16 cellular contexts compared by ENCODE assay signal in the genomic region with DNA sequence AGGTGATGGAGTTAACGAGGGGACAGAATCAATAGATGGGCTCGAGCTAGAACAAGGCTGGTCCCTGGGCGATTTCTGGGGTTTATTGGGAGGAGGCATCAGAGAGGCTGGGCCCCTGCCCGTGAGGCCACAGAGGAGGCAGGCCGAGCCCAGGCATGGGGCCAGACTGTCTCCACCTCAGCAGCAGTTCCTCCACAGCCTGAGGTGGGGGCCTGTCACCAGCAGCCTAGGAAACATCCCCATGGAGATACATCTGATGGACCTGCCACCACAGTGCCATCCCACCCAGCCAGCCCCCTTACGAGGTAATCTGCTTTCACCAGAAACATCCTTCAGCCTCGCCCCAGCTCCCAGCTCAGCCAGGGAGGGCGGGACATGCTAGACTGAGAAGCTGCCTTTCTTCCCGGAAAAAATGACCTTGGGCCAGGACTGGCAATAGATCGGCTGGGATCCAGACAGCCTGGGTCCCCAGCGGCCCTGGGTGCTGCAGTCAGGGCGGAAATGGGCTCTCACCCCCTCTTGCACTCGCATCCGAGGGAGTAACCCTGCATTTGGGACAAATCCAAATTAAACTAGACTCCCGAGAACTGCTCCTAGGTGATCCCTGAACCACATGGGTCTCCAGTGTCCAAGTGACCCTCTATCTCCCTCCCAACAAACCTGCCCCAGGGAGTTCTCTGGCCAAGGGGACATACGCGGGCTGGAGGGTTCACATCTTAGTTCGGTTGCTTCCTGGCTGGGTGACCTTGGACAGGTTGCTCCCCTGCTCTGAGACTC. TPM values are rescaled to one million over a fixed set of nuclear protein-coding genes. Genes with fewer than 3 reads are reported as not detected.
DNase-seq lines count a peak whose midpoint lies in the region; ATAC-seq, FAIRE-seq and TF ChIP-seq lines count a peak whose summit lies in the region.
"Had no signal": no experiment of that assay in that cellular context is flagged by ENCODE, and none has a peak within 500 bp of the region (broad histone marks: within the 10 kb centered on the region; RNA-seq: fewer than 3 reads in every experiment).

No MANE protein-coding gene starts in this region.

- H3K4me3 ChIP-seq in H1 (ENCODE audit: extremely low read depth in 1 of 4, insufficient read depth in 2 of 4, low read depth in 3 of 4, low read length in 4 of 4): no peak overlapping the region
- H3K4me3 ChIP-seq in osteoblast (ENCODE audit: insufficient read depth, low read length): no peak overlapping the region
- no peak overlapping the region for H3K4me3 ChIP-seq in lower lobe of right lung
- H3K4me3 ChIP-seq: BLaER1 treated with 17β-estradiol and CSF1 and Interleukin-3, amounts not matched to agents 10 nM and 100 nM; GM23338 had no signal

- no peak overlapping the region for H4K8ac ChIP-seq in H1 (ENCODE audit: extremely low read depth, insufficient read depth, low read length)

- H2BK120ac ChIP-seq in H1 (replicated peaks; ENCODE audit: low read depth, low read length): no peak overlapping the region

- H3K4ac ChIP-seq in H1 (replicated peaks; ENCODE audit: insufficient read length, low read depth, low read length): no peak overlapping the region

- no peak overlapping the region; the same call in 1 of the 2 replicates for H2AK5ac ChIP-seq in H1 (ENCODE audit: low read depth, low read length)

- H3K18ac ChIP-seq in H1 (ENCODE audit: extremely low read depth, low read length): no peak overlapping the region

- H2AFZ ChIP-seq in H1 (ENCODE audit: low read length): no peak overlapping the region
- no peak overlapping the region for H2AFZ ChIP-seq in osteoblast (ENCODE audit: low read length)

- H3K79me2 ChIP-seq in H1 (ENCODE audit: control insufficient read depth in 1 of 2, insufficient read depth in 2 of 2, low read length in 2 of 2) (no peaks in the 10 kb centered on the region), osteoblast (ENCODE audit: insufficient read depth, low read length) (no peaks in the 10 kb centered on the region)

- H3K4me1 ChIP-seq in H1 (replicated peaks in 1 of 4; ENCODE audit: control insufficient read depth in 3 of 4, insufficient read depth in 4 of 4, low read length in 3 of 4) (peaks cover 0 to 36% (median 19%) of the 10 kb centered on the region in 4 experiments; a peak in 6 of 7 replicates), osteoblast (ENCODE audit: insufficient read depth, low read length) (no peaks in the 10 kb centered on the region), lower lobe of right lung (no peaks in the 10 kb centered on the region)

- H2BK5ac ChIP-seq in H1 (ENCODE audit: low read depth, low read length): no peak overlapping the region

- POLR2A ChIA-PET in H1 (lab: Charles Lee; ENCODE audit: partially characterized antibody): no interaction called here

- peak overlapping the region; percentile 65; the same call in 1 of the 2 replicates for H2BK15ac ChIP-seq in H1 (ENCODE audit: low read length)

- H4K20me1 ChIP-seq in H1 (replicated peaks in 1 of 2; ENCODE audit: control insufficient read depth in 1 of 2, insufficient read depth in 2 of 2, low read length in 2 of 2) (no peaks in the 10 kb centered on the region), osteoblast (ENCODE audit: insufficient read depth, low read length) (peaks cover 2% of the 10 kb centered on the region)

- no peak overlapping the region for H3K56ac ChIP-seq in H1 (replicated peaks; ENCODE audit: insufficient read length, low read depth, low read length)

- peak overlapping the region; percentile 94; the same call in 1 of the 2 replicates for H2BK12ac ChIP-seq in H1 (ENCODE audit: low read depth, low read length)

- CTCF ChIA-PET in H1 (lab: Charles Lee; ENCODE audit: partially characterized antibody): interaction anchor here (0.5 to 6.5 kb wide), 3 partner anchors 62 to 549 kb away, joined by 3 to 39 read pairs (median 3); a partner anchor contains a TSS

- 86% methylated on average over 18 of the region's 18 CpGs; no CpG with 5 or more reads in 1 of the 2 experiments for WGBS in H1 (ENCODE audit: extremely low coverage in 1 of 2, insufficient coverage in 1 of 2, insufficient read length in 1 of 2, insufficient replicate concordance in 2 of 2, low coverage in 1 of 2, low lambda C conversion rate in 2 of 2, missing lambda C conversion rate in 1 of 2), 2 experiments

- H3K23ac ChIP-seq in H1 (ENCODE audit: insufficient read length): no peak overlapping the region

- peaks cover 3% of the 10 kb centered on the region; the same call in 1 of the 2 replicates for H3K23me2 ChIP-seq in H1 (ENCODE audit: low read depth, low read length)

- TF ChIP-seq RAD21 in H1 (IDR thresholded peaks at IDR 0.05 in 1 of 2, conservative IDR thresholded peaks at IDR 0.05 in 1 of 2; ENCODE audit: low read depth in 2 of 2, low read length in 2 of 2): no peak

- DNase-seq in Right ventricle myocardium inferior (ENCODE audit: missing footprints): peak; percentile 57
- no peak for DNase-seq in Right ventricle myocardium superior
- no peak for DNase-seq in H1 (ENCODE audit: low read depth in 1 of 2, low spot score in 2 of 2)
- peak; percentile 88 for DNase-seq in osteoblast (ENCODE audit: insufficient read length, low spot score, missing footprints)
- no peak for DNase-seq in substantia nigra (lab: John Stamatoyannopoulos, UW)
- DNase-seq in lower lobe of right lung: no peak
- DNase-seq: 8988T; AML-193; CD4-positive, CD25-positive, alpha-beta regulatory T cell; DMS53; GF-D8; H9 had no signal

- no peak for FAIRE-seq in H1 (lab: Jason Lieb, UNC)

- TF ChIP-seq CTCF in H1 (IDR thresholded peaks at IDR 0.05; ENCODE audit: control extremely low read depth in 1 of 3, insufficient read depth in 1 of 3, low read depth in 1 of 3, low read length in 3 of 3) (no peak), osteoblast (IDR thresholded peaks at IDR 0.05; ENCODE audit: extremely low read depth, low read depth, low read length) (no peak), lower lobe of right lung (IDR thresholded peaks at IDR 0.05) (no peak)

- H4K91ac ChIP-seq in H1 (replicated peaks; ENCODE audit: insufficient read length, low read length): no peak overlapping the region

- no peak overlapping the region for H4K5ac ChIP-seq in H1 (ENCODE audit: insufficient read length, low read depth, low read length)

- ATAC-seq in Right ventricle myocardium inferior: no peak
- no peak for ATAC-seq in Right ventricle myocardium superior (ENCODE audit: poor library complexity)
- ATAC-seq in GM21447 (IDR thresholded peaks at IDR 0.05; ENCODE audit: unreplicated experiment): no peak
- ATAC-seq in lower lobe of right lung: no peak
- ATAC-seq: GM23338 had no signal

- no peak overlapping the region for H3K4me2 ChIP-seq in H1 (ENCODE audit: insufficient read depth in 1 of 2, low read depth in 2 of 2, low read length in 2 of 2)
- no peak overlapping the region for H3K4me2 ChIP-seq in osteoblast (ENCODE audit: insufficient read depth, low read length)
- H3K4me2 ChIP-seq: BLaER1 treated with 17β-estradiol and CSF1 and Interleukin-3, amounts not matched to agents 10 nM and 100 nM had no signal

- H2BK20ac ChIP-seq in H1 (ENCODE audit: low read length): no peak overlapping the region

- no peaks in the 10 kb centered on the region for H3K79me1 ChIP-seq in H1 (ENCODE audit: low read depth, low read length)

- no peak overlapping the region for H3K9ac ChIP-seq in H1 (replicated peaks in 1 of 4; ENCODE audit: extremely low read depth in 1 of 4, low read depth in 3 of 4, low read length in 3 of 4)
- H3K9ac ChIP-seq: BLaER1 treated with 17β-estradiol and CSF1 and Interleukin-3, amounts not matched to agents 10 nM and 100 nM had no signal

- H3K27ac ChIP-seq in H1 (ENCODE audit: low read depth, low read length) (no peak overlapping the region), osteoblast (ENCODE audit: low read depth, low read length) (no peak overlapping the region), substantia nigra (ENCODE audit: low read depth, low read length, poor library complexity, severe bottlenecking) (no peak overlapping the region), lower lobe of right lung (no peak overlapping the region)
- H3K27ac ChIP-seq: BLaER1 treated with 17β-estradiol and CSF1 and Interleukin-3, amounts not matched to agents 10 nM and 100 nM; HL-60 had no signal

- TF ChIP-seq POLR2A in H1 (IDR thresholded peaks at IDR 0.05; ENCODE audit: control extremely low read depth in 1 of 2, low read depth in 2 of 2, low read length in 2 of 2): no peak

- peaks cover 0 to 2% (median 0%) of the 10 kb centered on the region in 4 experiments; a peak in 2 of 7 replicates for H3K27me3 ChIP-seq in H1 (replicated peaks in 1 of 4; ENCODE audit: control insufficient read depth in 3 of 4, extremely low read depth in 1 of 4, insufficient read depth in 3 of 4, low read length in 3 of 4)
- peaks cover 56% of the 10 kb centered on the region for H3K27me3 ChIP-seq in osteoblast (ENCODE audit: insufficient read depth, low read length)
- peaks cover 60% of the 10 kb centered on the region for H3K27me3 ChIP-seq in lower lobe of right lung (ENCODE audit: low read depth)

- H3K14ac ChIP-seq in H1 (ENCODE audit: insufficient read length): no peak overlapping the region

- intact Hi-C loops in Right ventricle myocardium inferior (cut with DNase I) (no loop called here), Right ventricle myocardium superior (cut with DNase I) (no loop called here), lower lobe of right lung (cut with DNase I) (no loop called here)

- H3K9me3 ChIP-seq in H1 (ENCODE audit: insufficient read depth in 2 of 2, low read depth in 1 of 2, low read length in 1 of 2) (no peaks in the 10 kb centered on the region), osteoblast (ENCODE audit: low read depth, low read length) (no peaks in the 10 kb centered on the region), lower lobe of right lung (no peaks in the 10 kb centered on the region)
- H3K9me3 ChIP-seq: BLaER1 treated with 17β-estradiol and CSF1 and Interleukin-3, amounts not matched to agents 10 nM and 100 nM had no signal

- no peak for TF ChIP-seq EP300 in H1 (IDR thresholded peaks at IDR 0.05; ENCODE audit: borderline replicate concordance in 1 of 2, low read depth in 2 of 2, low read length in 2 of 2)

- no peaks in the 10 kb centered on the region for H3K36me3 ChIP-seq in H1 (ENCODE audit: control insufficient read depth in 2 of 4, insufficient read depth in 4 of 4, low read length in 3 of 4)
- H3K36me3 ChIP-seq in osteoblast (ENCODE audit: insufficient read depth, low read length): no peaks in the 10 kb centered on the region
- H3K36me3 ChIP-seq in lower lobe of right lung: no peaks in the 10 kb centered on the region
- H3K36me3 ChIP-seq: BLaER1 treated with 17β-estradiol and CSF1 and Interleukin-3, amounts not matched to agents 10 nM and 100 nM had no signal

RNA-seq across cellular contexts. Expression of a gene that starts 10.0 kb away (rescaled TPM):
- total RNA-seq in Right ventricle myocardium inferior (not detected), Right ventricle myocardium superior (not detected), osteoblast (not detected in 2 replicates), lower lobe of right lung (not detected)
- 4.0 and 4.3 TPM in 2 replicates for total RNA-seq in H1 (2021; fragmentation: NEBNext Ultra II Directional; extraction: Animal tissue kit (Norgen Biotek cat#: 25700))
- 8.4 and 9.5 TPM in 2 replicates for polyA plus RNA-seq in H1 (2011; rRNA removed)
- polyA plus RNA-seq in H1 (2011; cell fraction: cytosol; rRNA removed): 5.5 TPM
- polyA plus RNA-seq in H1 (2011; cell fraction: nucleus; rRNA removed): 8.1 TPM
- 2.0 to 5.1 TPM (median 3.7 TPM) in 4 replicates for polyA plus RNA-seq in H1 (2012, experiment 1 of 2)
- 3.1 TPM for polyA plus RNA-seq in H1 (2012, experiment 2 of 2)
- polyA plus RNA-seq in H1 (2013, experiment 1 of 2): 3.9 TPM
- 3.8 TPM for polyA plus RNA-seq in H1 (2013, experiment 2 of 2)
- 1.6 and 2.0 TPM in 2 replicates for polyA minus RNA-seq in H1 (2011; rRNA and poly(A)+ RNA removed)
- polyA minus RNA-seq in H1 (2011; cell fraction: cytosol; rRNA and poly(A)+ RNA removed): 1.9 TPM
- 3.2 TPM for polyA minus RNA-seq in H1 (2011; cell fraction: nucleus; rRNA and poly(A)+ RNA removed)
- total RNA-seq: CD4-positive, CD25-positive, alpha-beta regulatory T cell had no signal
- polyA plus RNA-seq: CD4-positive, CD25-positive, alpha-beta regulatory T cell had no signal

Comparison
In these comparisons a context has a peak if more than half of its experiments do, and no peak if none do; other contexts are left out.
1. DNase-seq: peak in Right ventricle myocardium inferior (single experiment) and osteoblast (single experiment); none in Right ventricle myocardium superior (single experiment), H1 (0 of 2), substantia nigra (0 of 49) and lower lobe of right lung (single experiment).